ENCODE assay signal across 8 cellular contexts in genomic region chr14:22982477-22983245, GRCh38. TPM values are rescaled to one million over a fixed set of nuclear protein-coding genes. Genes with fewer than 3 reads are reported as not detected.
A peak's percentile ranks its signal among the peaks of the same experiment; 100 is the strongest.
DNase-seq lines count a peak whose midpoint lies in the region; ATAC-seq and TF ChIP-seq lines count a peak whose summit lies in the region.

Gene AJUBA, minus strand, starts transcription at chr14:22982551. Its CDS starts 285 bp downstream, at chr14:22982266.

- CTCF ChIA-PET in activated naive CD4-positive, alpha-beta T cell treated with anti-CD3 and anti-CD28 coated beads, Interleukin-2, amount 10 ng/mL, durations not matched to agents 7 days and 5 days (lab: Charles Lee), result interaction anchor here (0.6 to 19.5 kb wide), 23 partner anchors 8 to 1071 kb away, joined by 3 to 633 read pairs (median 4); partner anchors contain the start of genes CDH24 and HAUS4

- H3K9me3 ChIP-seq in HUES64 (ENCODE audit: insufficient read depth, low read depth, low read length) (no peaks in the 10 kb centered on the region), SK-N-MC (ENCODE audit: low read depth, low read length) (no peaks in the 10 kb centered on the region)

- peak within 1 kb of the TSS; percentile 66 for H3K4me3 Mint-ChIP-seq in activated naive CD4-positive, alpha-beta T cell treated with anti-CD3 and anti-CD28 coated beads, Interleukin-2, amount 10 ng/mL, durations not matched to agents 7 days and 5 days

- no peaks in the 10 kb centered on the region for H3K27me3 Mint-ChIP-seq in activated naive CD4-positive, alpha-beta T cell treated with anti-CD3 and anti-CD28 coated beads, Interleukin-2, amount 10 ng/mL, durations not matched to agents 7 days and 5 days

- H3K36me3 ChIP-seq in HUES64 (ENCODE audit: insufficient read depth, low read length) (peaks cover 17% of the 10 kb centered on the region), SK-N-MC (ENCODE audit: insufficient read depth, low read length) (peaks cover 9% of the 10 kb centered on the region)

- H3K27ac ChIP-seq in HUES64 (ENCODE audit: low read depth, low read length), result peak within 1 kb of the TSS; percentile 88
- peak within 1 kb of the TSS; percentile 86 for H3K27ac ChIP-seq in SK-N-MC

- no peak for TF ChIP-seq POLR2A in GM18505 (IDR thresholded peaks at IDR 0.05; ENCODE audit: borderline replicate concordance, extremely low read depth, insufficient read depth, insufficient read length)

- WGBS in HUES64, result 1% methylated on average over 48 of the region's 48 CpGs

- peaks cover 25% of the 10 kb centered on the region for H3K4me1 ChIP-seq in HUES64 (ENCODE audit: insufficient read depth, low read length)

- H3K4me3 ChIP-seq in HUES64 (ENCODE audit: low read length) (peak within 1 kb of the TSS; percentile 83), SK-N-MC (peak within 1 kb of the TSS; percentile 83)

- H3K9me3 Mint-ChIP-seq in activated naive CD4-positive, alpha-beta T cell treated with anti-CD3 and anti-CD28 coated beads, Interleukin-2, amount 10 ng/mL, durations not matched to agents 7 days and 5 days, result no peaks in the 10 kb centered on the region

- H3K4me1 Mint-ChIP-seq in activated naive CD4-positive, alpha-beta T cell treated with anti-CD3 and anti-CD28 coated beads, Interleukin-2, amount 10 ng/mL, durations not matched to agents 7 days and 5 days, result peaks cover 16% of the 10 kb centered on the region

- H3K9ac ChIP-seq in HUES64 (ENCODE audit: low read depth, low read length), result peak within 1 kb of the TSS; percentile 92
- H3K9ac ChIP-seq in SK-N-MC (ENCODE audit: insufficient read length), result peak within 1 kb of the TSS; percentile 89

- no peak for ATAC-seq in GM18505 (IDR thresholded peaks at IDR 0.05; ENCODE audit: unreplicated experiment)

- peaks cover 12% of the 10 kb centered on the region; the same call in 1 of the 2 replicates for H3K27me3 ChIP-seq in HUES64 (ENCODE audit: insufficient read depth, low read length)

- no peaks in the 10 kb centered on the region for H3K36me3 Mint-ChIP-seq in activated naive CD4-positive, alpha-beta T cell treated with anti-CD3 and anti-CD28 coated beads, Interleukin-2, amount 10 ng/mL, durations not matched to agents 7 days and 5 days

- H3K27ac Mint-ChIP-seq in activated naive CD4-positive, alpha-beta T cell treated with anti-CD3 and anti-CD28 coated beads, Interleukin-2, amount 10 ng/mL, durations not matched to agents 7 days and 5 days, result no peak within 1 kb of the TSS

- peak; percentile 97 for DNase-seq in GM03348 (ENCODE audit: low spot score)
- DNase-seq in SK-N-MC (ENCODE audit: low read depth, low spot score), result peak; percentile 62
- DNase-seq in activated naive CD4-positive, alpha-beta T cell treated with anti-CD3 and anti-CD28 coated beads, Interleukin-2, amount 10 ng/mL, durations not matched to agents 7 days and 5 days, result peak; percentile 87
- no peak for DNase-seq in glomerular endothelial cell (ENCODE audit: extremely low read depth, low read depth, low spot score)
- peak; percentile 43 for DNase-seq in occipital lobe (lab: John Stamatoyannopoulos, UW)
- peak; percentile 27 for DNase-seq in superior temporal gyrus (ENCODE audit: extremely low spot score)

RNA-seq across cellular contexts. Expression of gene AJUBA, which starts in this region (rescaled TPM):
- polyA plus RNA-seq in HUES64 (2013, experiment 1 of 2), result 21.4 TPM
- polyA plus RNA-seq in HUES64 (2013, experiment 2 of 2), result 22.1 TPM
- total RNA-seq in glomerular endothelial cell (46.5 and 51.0 TPM in 2 replicates), occipital lobe (8.1 TPM)
